ENCODE assay signal across 1 cellular context in the genomic region with DNA sequence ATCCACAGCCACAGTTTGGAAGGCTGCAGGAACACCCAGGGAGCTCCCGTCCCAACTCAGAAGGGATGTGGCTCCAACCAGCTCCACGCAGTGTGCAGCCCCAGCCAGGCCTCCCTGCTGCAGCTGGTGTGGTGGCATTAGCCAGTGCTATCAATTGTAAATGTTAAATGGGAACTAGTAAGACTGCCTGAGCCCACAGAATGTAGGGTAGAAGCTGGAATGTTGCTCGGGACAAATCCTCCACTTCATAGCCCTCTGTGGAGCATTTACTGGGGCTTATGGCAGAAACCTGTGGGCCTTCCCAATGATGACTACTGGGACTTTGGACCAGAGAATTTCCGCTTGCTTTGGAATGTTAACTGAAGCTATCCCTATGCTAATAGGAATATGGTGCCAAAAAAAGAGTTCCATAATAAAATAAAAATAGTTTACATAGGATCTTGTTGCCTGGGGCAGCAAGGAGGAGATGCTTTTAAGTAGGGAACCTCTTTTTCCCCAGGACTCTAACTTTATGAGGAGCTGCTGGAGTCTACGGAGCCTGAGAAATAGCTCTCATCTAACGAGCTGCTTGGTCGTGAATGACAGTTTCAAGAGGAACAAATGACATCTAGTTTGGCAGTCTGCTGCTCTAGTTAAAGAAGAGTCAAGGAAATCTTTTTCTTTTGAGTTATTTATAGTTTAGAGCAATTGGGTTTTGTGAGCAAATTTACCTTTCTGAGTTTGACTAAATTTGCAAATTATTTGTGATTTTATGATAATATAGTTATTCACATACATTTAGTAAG.
TF ChIP-seq lines count a peak whose summit lies in the region.

No MANE protein-coding gene starts in this region.

TF ChIP-seq in HepG2, 621 proteins besides CTCF, POLR2A, EP300 and RAD21 (continued from another document and continues in another):
- 0 out of 2 replicates have a peak, but pooled peaks have one; percentile 0 for TF ChIP-seq PCBP1 (IDR thresholded peaks at IDR 0.05; ENCODE audit: borderline replicate concordance, low read depth, low read length)
- no peak for TF ChIP-seq GATAD1 (CRISPR knock-in tag; IDR thresholded peaks at IDR 0.05)
- TF ChIP-seq, protein P1, sequence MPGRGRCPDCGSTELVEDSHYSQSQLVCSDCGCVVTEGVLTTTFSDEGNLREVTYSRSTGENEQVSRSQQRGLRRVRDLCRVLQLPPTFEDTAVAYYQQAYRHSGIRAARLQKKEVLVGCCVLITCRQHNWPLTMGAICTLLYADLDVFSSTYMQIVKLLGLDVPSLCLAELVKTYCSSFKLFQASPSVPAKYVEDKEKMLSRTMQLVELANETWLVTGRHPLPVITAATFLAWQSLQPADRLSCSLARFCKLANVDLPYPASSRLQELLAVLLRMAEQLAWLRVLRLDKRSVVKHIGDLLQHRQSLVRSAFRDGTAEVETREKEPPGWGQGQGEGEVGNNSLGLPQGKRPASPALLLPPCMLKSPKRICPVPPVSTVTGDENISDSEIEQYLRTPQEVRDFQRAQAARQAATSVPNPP (CRISPR knock-in tag; IDR thresholded peaks at IDR 0.05): no peak
- no peak for TF ChIP-seq ZNF724P (CRISPR knock-in tag; IDR thresholded peaks at IDR 0.05; ENCODE audit: borderline replicate concordance)
- peak; percentile 41; the same call in 1 of the 2 replicates for TF ChIP-seq HDAC1 (CRISPR knock-in tag; IDR thresholded peaks at IDR 0.05)
- TF ChIP-seq, protein P2, sequence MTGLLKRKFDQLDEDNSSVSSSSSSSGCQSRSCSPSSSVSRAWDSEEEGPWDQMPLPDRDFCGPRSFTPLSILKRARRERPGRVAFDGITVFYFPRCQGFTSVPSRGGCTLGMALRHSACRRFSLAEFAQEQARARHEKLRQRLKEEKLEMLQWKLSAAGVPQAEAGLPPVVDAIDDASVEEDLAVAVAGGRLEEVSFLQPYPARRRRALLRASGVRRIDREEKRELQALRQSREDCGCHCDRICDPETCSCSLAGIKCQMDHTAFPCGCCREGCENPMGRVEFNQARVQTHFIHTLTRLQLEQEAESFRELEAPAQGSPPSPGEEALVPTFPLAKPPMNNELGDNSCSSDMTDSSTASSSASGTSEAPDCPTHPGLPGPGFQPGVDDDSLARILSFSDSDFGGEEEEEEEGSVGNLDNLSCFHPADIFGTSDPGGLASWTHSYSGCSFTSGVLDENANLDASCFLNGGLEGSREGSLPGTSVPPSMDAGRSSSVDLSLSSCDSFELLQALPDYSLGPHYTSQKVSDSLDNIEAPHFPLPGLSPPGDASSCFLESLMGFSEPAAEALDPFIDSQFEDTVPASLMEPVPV (CRISPR knock-in tag; IDR thresholded peaks at IDR 0.05): 0 out of 2 replicates have a peak, but pooled peaks have one; percentile 6
- TF ChIP-seq EED (CRISPR knock-in tag; IDR thresholded peaks at IDR 0.05): no peak
- no peak for TF ChIP-seq CCAR2 (optimal IDR thresholded peaks at IDR 0.05; ENCODE audit: low read depth, low read length)
- TF ChIP-seq, protein P3, sequence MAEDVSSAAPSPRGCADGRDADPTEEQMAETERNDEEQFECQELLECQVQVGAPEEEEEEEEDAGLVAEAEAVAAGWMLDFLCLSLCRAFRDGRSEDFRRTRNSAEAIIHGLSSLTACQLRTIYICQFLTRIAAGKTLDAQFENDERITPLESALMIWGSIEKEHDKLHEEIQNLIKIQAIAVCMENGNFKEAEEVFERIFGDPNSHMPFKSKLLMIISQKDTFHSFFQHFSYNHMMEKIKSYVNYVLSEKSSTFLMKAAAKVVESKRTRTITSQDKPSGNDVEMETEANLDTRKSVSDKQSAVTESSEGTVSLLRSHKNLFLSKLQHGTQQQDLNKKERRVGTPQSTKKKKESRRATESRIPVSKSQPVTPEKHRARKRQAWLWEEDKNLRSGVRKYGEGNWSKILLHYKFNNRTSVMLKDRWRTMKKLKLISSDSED (CRISPR knock-in tag; IDR thresholded peaks at IDR 0.05): no peak
- TF ChIP-seq TBL1XR1 (IDR thresholded peaks at IDR 0.05; ENCODE audit: borderline replicate concordance, low read length, partially characterized antibody): no peak
- 0 out of 2 replicates have a peak, but pooled peaks have one; percentile 47 for TF ChIP-seq ZC3H4 (CRISPR knock-in tag; IDR thresholded peaks at IDR 0.05; ENCODE audit: borderline replicate concordance)
- TF ChIP-seq SRSF1 (optimal IDR thresholded peaks at IDR 0.05; ENCODE audit: low read depth, low read length): peak; percentile 44
- peak; percentile 53; the same call in 1 of the 2 replicates for TF ChIP-seq HNF4G (IDR thresholded peaks at IDR 0.05; ENCODE audit: borderline replicate concordance, low read depth, low read length)
- TF ChIP-seq HNF4G (CRISPR knock-in tag; IDR thresholded peaks at IDR 0.05; ENCODE audit: borderline replicate concordance, low read depth): no peak
- TF ChIP-seq JUNB (CRISPR knock-in tag; IDR thresholded peaks at IDR 0.05; ENCODE audit: borderline replicate concordance): no peak
- no peak for TF ChIP-seq THAP11 (CRISPR knock-in tag; IDR thresholded peaks at IDR 0.05)
- TF ChIP-seq MXD3 (CRISPR knock-in tag; IDR thresholded peaks at IDR 0.05): no peak
- no peak for TF ChIP-seq ZNF773 (CRISPR knock-in tag; IDR thresholded peaks at IDR 0.05; ENCODE audit: borderline replicate concordance)
- no peak for TF ChIP-seq SNAI1 (CRISPR knock-in tag; IDR thresholded peaks at IDR 0.05; ENCODE audit: borderline replicate concordance)
- 0 out of 2 replicates have a peak, but pooled peaks have one; percentile 12 for TF ChIP-seq ZNF317 (CRISPR knock-in tag; IDR thresholded peaks at IDR 0.05)
- TF ChIP-seq, protein P4, sequence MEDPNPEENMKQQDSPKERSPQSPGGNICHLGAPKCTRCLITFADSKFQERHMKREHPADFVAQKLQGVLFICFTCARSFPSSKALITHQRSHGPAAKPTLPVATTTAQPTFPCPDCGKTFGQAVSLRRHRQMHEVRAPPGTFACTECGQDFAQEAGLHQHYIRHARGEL (CRISPR knock-in tag; IDR thresholded peaks at IDR 0.05): no peak
- no peak for TF ChIP-seq HCFC1 (IDR thresholded peaks at IDR 0.05; ENCODE audit: low read depth, low read length)
- TF ChIP-seq ATRX (CRISPR knock-in tag; IDR thresholded peaks at IDR 0.05; ENCODE audit: borderline replicate concordance): no peak
- TF ChIP-seq ZNF121 (CRISPR knock-in tag; IDR thresholded peaks at IDR 0.05): no peak
- no peak for TF ChIP-seq ZNF383 (CRISPR knock-in tag; IDR thresholded peaks at IDR 0.05; ENCODE audit: borderline replicate concordance)
- no peak for TF ChIP-seq BRD4 (CRISPR knock-in tag; IDR thresholded peaks at IDR 0.05)
- no peak for TF ChIP-seq MXD4 (CRISPR knock-in tag; IDR thresholded peaks at IDR 0.05)
- TF ChIP-seq, protein P5, sequence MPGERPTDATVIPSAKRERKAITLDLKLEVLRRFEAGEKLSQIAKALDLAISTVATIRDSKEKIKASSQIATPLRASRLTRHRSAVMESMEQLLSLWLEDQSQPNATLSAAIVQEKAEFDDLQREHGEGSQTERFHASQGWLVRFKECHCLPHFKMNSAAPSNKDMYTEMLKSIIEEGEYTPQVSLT (CRISPR knock-in tag; IDR thresholded peaks at IDR 0.05; ENCODE audit: borderline replicate concordance, low read depth): no peak
- no peak for TF ChIP-seq MTA3 (CRISPR knock-in tag; IDR thresholded peaks at IDR 0.05)
- TF ChIP-seq ARNT (IDR thresholded peaks at IDR 0.05): no peak
- no peak for TF ChIP-seq KLF13 (CRISPR knock-in tag; IDR thresholded peaks at IDR 0.05)
- no peak for TF ChIP-seq ZBTB21 (CRISPR knock-in tag; IDR thresholded peaks at IDR 0.05)
- no peak for TF ChIP-seq ZZZ3 (CRISPR knock-in tag; IDR thresholded peaks at IDR 0.05; ENCODE audit: borderline replicate concordance)
- 0 out of 2 replicates have a peak, but pooled peaks have one; percentile 17 for TF ChIP-seq ZNF275 (CRISPR knock-in tag; IDR thresholded peaks at IDR 0.05; ENCODE audit: borderline replicate concordance)
- TF ChIP-seq, protein P6, sequence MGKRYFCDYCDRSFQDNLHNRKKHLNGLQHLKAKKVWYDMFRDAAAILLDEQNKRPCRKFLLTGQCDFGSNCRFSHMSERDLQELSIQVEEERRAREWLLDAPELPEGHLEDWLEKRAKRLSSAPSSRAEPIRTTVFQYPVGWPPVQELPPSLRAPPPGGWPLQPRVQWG (CRISPR knock-in tag; IDR thresholded peaks at IDR 0.05; ENCODE audit: borderline replicate concordance, low read depth): no peak
- no peak for TF ChIP-seq CEBPB (IDR thresholded peaks at IDR 0.05; ENCODE audit: borderline replicate concordance, low read depth, low read length)
- TF ChIP-seq ZBTB7B (CRISPR knock-in tag; IDR thresholded peaks at IDR 0.05): no peak
- TF ChIP-seq MTF2 (CRISPR knock-in tag; IDR thresholded peaks at IDR 0.05; ENCODE audit: borderline replicate concordance): no peak
- no peak for TF ChIP-seq FOXK2 (IDR thresholded peaks at IDR 0.05)
- TF ChIP-seq DMTF1 (CRISPR knock-in tag; IDR thresholded peaks at IDR 0.05): no peak
- no peak for TF ChIP-seq GLMP (CRISPR knock-in tag; IDR thresholded peaks at IDR 0.05; ENCODE audit: borderline replicate concordance)
- TF ChIP-seq NFYC (CRISPR knock-in tag; IDR thresholded peaks at IDR 0.05): no peak
- no peak for TF ChIP-seq KDM2A (CRISPR knock-in tag; IDR thresholded peaks at IDR 0.05; ENCODE audit: borderline replicate concordance, low read depth)
- TF ChIP-seq SMAD1 (CRISPR knock-in tag; IDR thresholded peaks at IDR 0.05; ENCODE audit: borderline replicate concordance, low read depth): peak; percentile 49; the same call in 1 of the 2 replicates
- TF ChIP-seq ZNF788 (CRISPR knock-in tag; IDR thresholded peaks at IDR 0.05; ENCODE audit: borderline replicate concordance): peak; percentile 27; the same call in 1 of the 2 replicates
